ENCODE assay signal across 17 cellular contexts in the genomic region with DNA sequence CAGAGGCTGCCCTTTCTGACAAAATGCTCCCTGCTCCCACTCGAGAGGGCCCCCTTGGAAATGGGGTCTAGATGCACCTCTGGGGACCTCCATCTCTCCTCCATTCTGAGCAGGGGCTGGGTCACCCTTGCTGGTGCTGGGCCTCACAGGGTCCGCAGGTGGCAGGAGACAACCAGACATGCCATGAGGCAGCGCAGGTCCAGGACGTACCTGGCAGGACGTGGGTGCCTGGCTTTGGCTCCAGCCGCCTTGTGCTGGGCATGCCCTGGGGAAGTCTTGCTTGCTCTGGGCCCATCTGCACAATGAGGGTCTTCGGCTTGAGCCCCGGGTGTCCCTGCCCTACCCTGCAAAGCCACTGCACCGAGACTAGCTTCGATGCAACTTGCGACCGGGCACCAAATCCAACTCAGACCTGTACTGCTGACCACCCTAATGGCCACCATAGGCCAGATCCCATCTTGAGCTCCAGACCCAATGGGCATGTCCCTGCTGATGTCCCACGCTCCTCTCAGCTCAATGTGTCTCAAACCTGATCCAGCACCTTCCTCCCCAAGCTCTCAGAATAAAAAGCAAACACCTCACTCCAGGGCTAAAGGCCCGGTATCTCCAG.
DNase-seq lines count a peak whose midpoint lies in the region; ATAC-seq and TF ChIP-seq lines count a peak whose summit lies in the region.
"Had no signal": no experiment of that assay in that cellular context is flagged by ENCODE, and none has a peak within 500 bp of the region (broad histone marks: within the 10 kb centered on the region; RNA-seq: fewer than 3 reads in every experiment).

No MANE protein-coding gene starts in this region.

- H3K9me3 ChIP-seq in OCI-LY1 (ENCODE audit: low read length): no peaks in the 10 kb centered on the region
- H3K9me3 ChIP-seq: colonic mucosa, transverse colon had no signal

- TF ChIP-seq CTCF in OCI-LY1 (IDR thresholded peaks at IDR 0.05; ENCODE audit: low read length) (no peak), dorsolateral prefrontal cortex (IDR thresholded peaks at IDR 0.05 in 54 of 56, conservative IDR thresholded peaks at IDR 0.05 in 2 of 56; ENCODE audit: low read depth in 1 of 56, partially characterized antibody in 56 of 56) (no peak), brain microvascular endothelial cell (IDR thresholded peaks at IDR 0.05; ENCODE audit: low read depth, low read length, missing control alignments) (no peak), GM13977 (IDR thresholded peaks at IDR 0.05; ENCODE audit: extremely low read depth, insufficient read depth, missing control alignments) (no peak)

- H3K4me1 Mint-ChIP-seq in stimulated activated effector memory CD8-positive, alpha-beta T cell treated with anti-CD3 and anti-CD28 coated beads, Interleukin-12 subunit alpha, Interleukin-12 subunit beta, amount 100 ng/mL, for 72 hours: peaks cover 88% of the 10 kb centered on the region

- ATAC-seq in Right ventricle myocardium inferior (no peak), left cardiac atrium (no peak), GM21526 (IDR thresholded peaks at IDR 0.05; ENCODE audit: low FRiP score, unreplicated experiment) (no peak)
- ATAC-seq in stimulated activated effector memory CD8-positive, alpha-beta T cell treated with anti-CD3 and anti-CD28 coated beads, Interleukin-12 subunit alpha, Interleukin-12 subunit beta, amount 100 ng/mL, for 72 hours: no peak
- ATAC-seq: stimulated activated naive CD8-positive, alpha-beta T cell treated with anti-CD3 and anti-CD28 coated beads, Interleukin-15, Interleukin-2, amounts not matched to agents 100 U/mL and 50 U/mL, for 24 hours had no signal

- H3K36me3 ChIP-seq in OCI-LY1 (ENCODE audit: insufficient read depth, low read length) (peaks cover 19% of the 10 kb centered on the region), brain microvascular endothelial cell (replicated peaks) (no peaks in the 10 kb centered on the region)
- H3K36me3 ChIP-seq: colonic mucosa, transverse colon had no signal

- intact Hi-C loops in Right ventricle myocardium inferior (cut with DNase I) (no loop called here), left cardiac atrium (cut with DNase I) (no loop called here), dorsolateral prefrontal cortex (cut with DNase I) (loop anchor here in 1 of 2 donors (10.0 kb wide), 1 partner anchor 168 kb away; the partner anchor contains the start of gene ABRAXAS2)

- peaks cover 41% of the 10 kb centered on the region for H3K4me1 ChIP-seq in OCI-LY1 (ENCODE audit: insufficient read depth, low read length, severe bottlenecking)
- H3K4me1 ChIP-seq: colonic mucosa had no signal

- H4K20me1 ChIP-seq in OCI-LY1 (ENCODE audit: insufficient read depth, low read length): no peaks in the 10 kb centered on the region

- H3K4me2 ChIP-seq in OCI-LY1 (ENCODE audit: low read length): no peak overlapping the region; the same call in 1 of the 2 replicates
- H3K4me2 ChIP-seq: hepatocyte had no signal

- no peaks in the 10 kb centered on the region for H3K9me3 Mint-ChIP-seq in stimulated activated effector memory CD8-positive, alpha-beta T cell treated with anti-CD3 and anti-CD28 coated beads, Interleukin-12 subunit alpha, Interleukin-12 subunit beta, amount 100 ng/mL, for 72 hours

- H3K4me3 Mint-ChIP-seq in stimulated activated effector memory CD8-positive, alpha-beta T cell treated with anti-CD3 and anti-CD28 coated beads, Interleukin-12 subunit alpha, Interleukin-12 subunit beta, amount 100 ng/mL, for 72 hours: peak overlapping the region; percentile 57
- H3K4me3 Mint-ChIP-seq: activated CD8-positive, alpha-beta memory T cell treated with anti-CD3 and anti-CD28 coated beads, Interleukin-2, amount 10 ng/mL, durations not matched to agents 7 days and 5 days had no signal

- H3F3A ChIP-seq in OCI-LY1 (ENCODE audit: insufficient read depth, low read length): no peaks in the 10 kb centered on the region

- H3K9ac ChIP-seq in OCI-LY1 (ENCODE audit: low read length): no peak overlapping the region

- peaks cover 13% of the 10 kb centered on the region for H3K79me2 ChIP-seq in OCI-LY1 (ENCODE audit: insufficient read depth, low read length)

- in situ Hi-C loops in brain microvascular endothelial cell (cut with HindIII; ENCODE audit: low pct_ligation_motif_present, low sequenced_read_pairs) (no loop called here), GM13977 (cut with MboI; ENCODE audit: low pct_unique_long_range_greater_than_20kb, low sequenced_read_pairs, unreplicated experiment) (loop anchor here (10.0 kb wide), 1 partner anchor 98 kb away; no protein-coding TSS in a partner anchor)

- H3K4me3 ChIP-seq in OCI-LY1 (ENCODE audit: low read depth, low read length, poor library complexity, severe bottlenecking) (no peak overlapping the region), dorsolateral prefrontal cortex (no peak overlapping the region), brain microvascular endothelial cell (ENCODE audit: low read depth, low read length) (no peak overlapping the region)
- H3K4me3 ChIP-seq: colonic mucosa, hepatocyte, lung, transverse colon had no signal

- no peaks in the 10 kb centered on the region for H3K27me3 ChIP-seq in OCI-LY1 (ENCODE audit: insufficient read depth, low read length)
- H3K27me3 ChIP-seq in dorsolateral prefrontal cortex: no peaks in the 10 kb centered on the region
- H3K27me3 ChIP-seq in brain microvascular endothelial cell (replicated peaks): no peaks in the 10 kb centered on the region
- H3K27me3 ChIP-seq: colonic mucosa, hepatocyte, transverse colon had no signal

- H3K27ac ChIP-seq in OCI-LY1 (ENCODE audit: low read depth, low read length, poor library complexity, severe bottlenecking) (peak overlapping the region; percentile 53), dorsolateral prefrontal cortex (peak overlapping the region in 52 of 59 donors; percentile 3 to 99 (median 53)), brain microvascular endothelial cell (no peak overlapping the region)
- H3K27ac ChIP-seq: colonic mucosa, hepatocyte, transverse colon had no signal

- H3K36me3 Mint-ChIP-seq in stimulated activated effector memory CD8-positive, alpha-beta T cell treated with anti-CD3 and anti-CD28 coated beads, Interleukin-12 subunit alpha, Interleukin-12 subunit beta, amount 100 ng/mL, for 72 hours: peaks cover 20% of the 10 kb centered on the region

- H3K27ac Mint-ChIP-seq in stimulated activated effector memory CD8-positive, alpha-beta T cell treated with anti-CD3 and anti-CD28 coated beads, Interleukin-12 subunit alpha, Interleukin-12 subunit beta, amount 100 ng/mL, for 72 hours: peak overlapping the region; percentile 80

- no peak overlapping the region for H2AFZ ChIP-seq in OCI-LY1 (ENCODE audit: low read length)
- H2AFZ ChIP-seq: hepatocyte had no signal

- DNase-seq in Right ventricle myocardium inferior (ENCODE audit: missing footprints) (peak; percentile 61), left cardiac atrium (no peak), dorsolateral prefrontal cortex (no peak), brain microvascular endothelial cell (no peak), GM13977 (ENCODE audit: low spot score) (no peak)
- no peak for DNase-seq in stimulated activated effector memory CD8-positive, alpha-beta T cell treated with anti-CD3 and anti-CD28 coated beads, Interleukin-12 subunit alpha, Interleukin-12 subunit beta, amount 100 ng/mL, for 72 hours (ENCODE audit: low spot score in 2 of 2)
- DNase-seq: activated CD8-positive, alpha-beta memory T cell treated with anti-CD3 and anti-CD28 coated beads, Interleukin-2, amount 10 ng/mL, durations not matched to agents 7 days and 5 days; colonic mucosa; GOT3; NCI-H524 treated with DMSO at 0.1 percent for 48 hours; SHP77 treated with DMSO at 0.1 percent for 48 hours; stimulated activated naive CD8-positive, alpha-beta T cell treated with anti-CD3 and anti-CD28 coated beads, Interleukin-15, Interleukin-2, amounts not matched to agents 100 U/mL and 50 U/mL, for 24 hours; transverse colon had no signal

- no peaks in the 10 kb centered on the region for H3K9me2 ChIP-seq in OCI-LY1 (ENCODE audit: low read depth, low read length)
